Comparison of ENCODE assay signal across 18 cellular contexts in genomic region chr2:73759287-73759764, GRCh38. TPM values are rescaled to one million over a fixed set of nuclear protein-coding genes. Genes with fewer than 3 reads are reported as not detected.
DNase-seq lines count a peak whose midpoint lies in the region; ATAC-seq, FAIRE-seq and TF ChIP-seq lines count a peak whose summit lies in the region.
"Had no signal": no experiment of that assay in that cellular context is flagged by ENCODE, and none has a peak within 500 bp of the region (broad histone marks: within the 10 kb centered on the region; RNA-seq: fewer than 3 reads in every experiment).

No MANE protein-coding gene starts in this region.

- no peak overlapping the region for H3K4me3 ChIP-seq in K562
- no peak overlapping the region for H3K4me3 ChIP-seq in ovary
- no peak overlapping the region for H3K4me3 ChIP-seq in upper lobe of right lung
- H3K4me3 ChIP-seq: mucosa of descending colon, skin epidermis, tibial nerve had no signal

- POLR2A ChIA-PET in K562 (lab: Yijun Ruan, JAX) = interaction anchor here (0.7 to 1.0 kb wide), 3 partner anchors 11 to 436 kb away, joined by 3 to 4 read pairs (median 4); no protein-coding TSS in a partner anchor

- H3K36me3 ChIP-seq in K562 (ENCODE audit: control insufficient read depth, insufficient read depth, low read length) (peaks cover 42% of the 10 kb centered on the region), ovary (no peaks in the 10 kb centered on the region), upper lobe of right lung (peaks cover 60% of the 10 kb centered on the region)

- in situ Hi-C loops in K562 (cut with MboI) = no loop called here

- intact Hi-C loops in K562 (cut with micrococcal nuclease) (no loop called here), ovary (cut with DNase I) (no loop called here), upper lobe of right lung (cut with DNase I) (no loop called here), CD14-positive monocyte (cut with micrococcal nuclease) (no loop called here)

- peak overlapping the region in 1 of 7 donors; percentile 30 for H3K27ac Mint-ChIP-seq in CD14-positive monocyte
- H3K27ac Mint-ChIP-seq: activated naive CD4-positive, alpha-beta T cell treated with anti-CD3 and anti-CD28 coated beads, Interleukin-2, amount 50 U/mL, for 72 hours; activated T-cell treated with anti-CD3 and anti-CD28 coated beads, Interleukin-2, amount 50 U/mL, for 24 hours had no signal

- no peak overlapping the region for H2AFZ ChIP-seq in K562 (ENCODE audit: low read depth, low read length)

- H3K27me3 ChIP-seq in K562 (ENCODE audit: control insufficient read depth in 2 of 2, insufficient read depth in 2 of 2, low read length in 2 of 2) (no peaks in the 10 kb centered on the region), ovary (no peaks in the 10 kb centered on the region), upper lobe of right lung (no peaks in the 10 kb centered on the region)
- H3K27me3 ChIP-seq: tibial nerve had no signal

- no peaks in the 10 kb centered on the region for H3K4me1 Mint-ChIP-seq in CD14-positive monocyte

- no peaks in the 10 kb centered on the region for H4K20me1 ChIP-seq in K562 (replicated peaks; ENCODE audit: control insufficient read depth, insufficient read depth, low read length)

- H3K79me2 ChIP-seq in K562 (ENCODE audit: control insufficient read depth, insufficient read depth, low read length) = no peaks in the 10 kb centered on the region

- CTCF ChIA-PET in K562 (lab: Yijun Ruan, JAX; ENCODE audit: low intra/inter-chr PET ratio) = no interaction called here

- no peak overlapping the region for H3K4me3 Mint-ChIP-seq in CD14-positive monocyte
- H3K4me3 Mint-ChIP-seq: activated T-cell treated with anti-CD3 and anti-CD28 coated beads, Interleukin-2, amount 50 U/mL, for 24 hours had no signal

- 19% methylated on average over 3 of the region's 3 CpGs for WGBS in K562 (ENCODE audit: insufficient coverage, low coverage, missing lambda C conversion rate)
- WGBS in ovary, 3 donors = 1 to 3% (median 2%) methylated on average over 3 of the region's 3 CpGs

- H3K9me3 Mint-ChIP-seq in CD14-positive monocyte = peaks cover 4 to 14% (median 7%) of the 10 kb centered on the region in 7 donors
- H3K9me3 Mint-ChIP-seq: activated naive CD4-positive, alpha-beta T cell treated with anti-CD3 and anti-CD28 coated beads, Interleukin-2, amount 50 U/mL, for 72 hours; activated T-cell treated with anti-CD3 and anti-CD28 coated beads, Interleukin-2, amount 50 U/mL, for 24 hours had no signal

- ATAC-seq in K562 (no peak), upper lobe of right lung (no peak)
- ATAC-seq: activated naive CD4-positive, alpha-beta T cell treated with anti-CD3 and anti-CD28 coated beads, Interleukin-2, amount 50 U/mL, for 72 hours; mucosa of descending colon had no signal

- no peak for FAIRE-seq in K562 (lab: Jason Lieb, UNC)

- no peaks in the 10 kb centered on the region for H3K4me1 ChIP-seq in K562 (replicated peaks in 1 of 2; ENCODE audit: control insufficient read depth in 2 of 2, insufficient read depth in 2 of 2, low read length in 2 of 2)
- peaks cover 9% of the 10 kb centered on the region for H3K4me1 ChIP-seq in ovary (ENCODE audit: insufficient read depth)
- peaks cover 10% of the 10 kb centered on the region for H3K4me1 ChIP-seq in upper lobe of right lung

- DNase-seq in GM03348 (ENCODE audit: low spot score) (peak; percentile 31), K562 (ENCODE audit: extremely low read depth in 1 of 4, low spot score in 3 of 4) (no peak), foreskin melanocyte (peak; percentile 11), ovary (peak in 3 of 5 donors; percentile 54 to 65 (median 60)), upper lobe of right lung (no peak), middle frontal gyrus (ENCODE audit: extremely low spot score, low spot score) (no peak), DMS53 (lab: John Stamatoyannopoulos, UW) (no peak), CD14-positive monocyte (ENCODE audit: low spot score) (no peak)
- DNase-seq: activated CD4-positive, alpha-beta T cell treated with anti-CD3 and anti-CD28 coated beads, Interleukin-2, amount 50 U/mL, for 4 hours; activated T-cell treated with anti-CD3 and anti-CD28 coated beads, Interleukin-2, amount 50 U/mL, for 24 hours; head of caudate nucleus; islet precursor cell; mucosa of descending colon; NCI-H1092 treated with DMSO at 0.1 percent for 48 hours; RPMI8226 had no signal

- TF ChIP-seq RAD21 in K562 (CRISPR knock-in tag; conservative IDR thresholded peaks at IDR 0.05 in 1 of 2, IDR thresholded peaks at IDR 0.05 in 1 of 2) = no peak

- H3K27me3 Mint-ChIP-seq in CD14-positive monocyte (ENCODE audit: low read depth in 3 of 3) = no peaks in the 10 kb centered on the region
- H3K27me3 Mint-ChIP-seq: activated T-cell treated with anti-CD3 and anti-CD28 coated beads, Interleukin-2, amount 50 U/mL, for 24 hours had no signal

- H3K9ac ChIP-seq in K562 (ENCODE audit: insufficient read depth in 1 of 2, low read depth in 2 of 2, low read length in 2 of 2) = no peak overlapping the region

- no peak overlapping the region for H3K4me2 ChIP-seq in K562 (ENCODE audit: insufficient read depth, low read length)

- TF ChIP-seq EP300 in K562 (IDR thresholded peaks at IDR 0.05; ENCODE audit: low read length) (no peak), ovary (IDR thresholded peaks at IDR 0.05) (no peak)

- TF ChIP-seq CTCF in K562 (IDR thresholded peaks at IDR 0.05 in 2 of 3, conservative IDR thresholded peaks at IDR 0.05 in 1 of 3; ENCODE audit: insufficient read depth in 2 of 3, low read depth in 1 of 3, low read length in 3 of 3) (no peak), ovary (IDR thresholded peaks at IDR 0.05) (no peak), upper lobe of right lung (IDR thresholded peaks at IDR 0.05) (no peak), CD14-positive monocyte (IDR thresholded peaks at IDR 0.05) (no peak)

- peaks cover 80 to 92% of the 10 kb centered on the region in 2 donors for H3K36me3 Mint-ChIP-seq in CD14-positive monocyte

- H3K27ac ChIP-seq in K562 (ENCODE audit: extremely low read depth, low read depth, low read length) = no peak overlapping the region
- H3K27ac ChIP-seq in ovary = no peak overlapping the region
- H3K27ac ChIP-seq in upper lobe of right lung = no peak overlapping the region
- H3K27ac ChIP-seq: skin epidermis, tibial nerve had no signal

- H3K9me3 ChIP-seq in K562 (replicated peaks; ENCODE audit: control insufficient read depth, insufficient read depth, low read depth, low read length) (no peaks in the 10 kb centered on the region), ovary (no peaks in the 10 kb centered on the region), upper lobe of right lung (no peaks in the 10 kb centered on the region)
- H3K9me3 ChIP-seq: mucosa of descending colon, tibial nerve had no signal

- H3K9me1 ChIP-seq in K562 (ENCODE audit: control insufficient read depth, insufficient read depth, low read length) = no peaks in the 10 kb centered on the region

- TF ChIP-seq POLR2A in K562 (conservative IDR thresholded peaks at IDR 0.05) (no peak), ovary (IDR thresholded peaks at IDR 0.05) (no peak)

- no TSS peak for BruUV-seq in K562 (replicated peaks; lab: Mats Ljungman, UMichigan)

RNA-seq across cellular contexts. Expression of gene DUSP11, which starts 20.6 kb away (rescaled TPM):
- total RNA-seq in K562 (2011; cell fraction: chromatin; rRNA removed; ENCODE audit: low replicate concordance) = 20.2 and 32.5 TPM in 2 replicates
- 16.7 and 18.5 TPM in 2 replicates for total RNA-seq in K562 (2011; cell fraction: nucleolus; rRNA removed)
- 19.1 and 27.0 TPM in 2 replicates for total RNA-seq in K562 (2011; cell fraction: nucleoplasm; rRNA removed)
- total RNA-seq in K562 (2014; rRNA removed) = 23.6 and 33.1 TPM in 2 replicates
- 26.1 and 29.8 TPM in 2 replicates for total RNA-seq in K562 (2014; rRNA removed; fragmentation: Illumina TruSeq; extraction: Trizol)
- 26.7 and 29.3 TPM in 2 replicates for total RNA-seq in K562 (2015; rRNA removed; fragmentation: Illumina TruSeq; extraction: Trizol)
- total RNA-seq in K562 (2021) = 20.7 and 21.0 TPM in 2 replicates
- 16.9 and 37.0 TPM in 2 replicates for polyA plus RNA-seq in K562 (2011; rRNA removed)
- 12.3 and 12.6 TPM in 2 replicates for polyA plus RNA-seq in K562 (2011; cell fraction: cytosol; rRNA removed)
- polyA plus RNA-seq in K562 (2011; cell fraction: nucleus; rRNA removed) = 8.4 and 8.9 TPM in 2 replicates
- polyA plus RNA-seq in K562 (2012) = 23.9 and 26.2 TPM in 2 replicates
- 31.7 and 36.7 TPM in 2 replicates for polyA plus RNA-seq in K562 (2014; fragmentation: Illumina TruSeq; extraction: Trizol)
- polyA plus RNA-seq in K562 (2014; fragmentation: Nextera tagmentation; extraction: Ambion mirVana) = 10 to 100 TPM; 67.7 to 79.8 TPM
- polyA plus RNA-seq in K562 (2014; rRNA removed) = 28.4 and 31.9 TPM in 2 replicates
- polyA minus RNA-seq in K562 (2011; rRNA and poly(A)+ RNA removed) = 10.7 and 15.5 TPM in 2 replicates
- 2.6 and 7.6 TPM in 2 replicates for polyA minus RNA-seq in K562 (2011; cell fraction: cytosol; rRNA and poly(A)+ RNA removed)
- polyA minus RNA-seq in K562 (2011; cell fraction: nucleus; rRNA and poly(A)+ RNA removed) = 14.7 and 15.0 TPM in 2 replicates
- total RNA-seq in ovary = 10 to 100 TPM; 19.2 to 54.3 (median 27.2) TPM
- polyA plus RNA-seq in ovary = 10 to 100 TPM; 24.8 to 36.9 TPM
- total RNA-seq in upper lobe of right lung = 17.9 TPM
- polyA plus RNA-seq in CD14-positive monocyte = 10 to 100 TPM; 23.1 to 25.7 TPM

RNA-seq across cellular contexts. Expression of gene TPRKB, which starts 22.2 kb away (rescaled TPM):
- 10.1 and 23.4 TPM in 2 replicates for total RNA-seq in K562 (2011; cell fraction: chromatin; rRNA removed; ENCODE audit: low replicate concordance)
- total RNA-seq in K562 (2011; cell fraction: nucleolus; rRNA removed) = 5.8 and 8.3 TPM in 2 replicates
- 12.3 and 13.7 TPM in 2 replicates for total RNA-seq in K562 (2011; cell fraction: nucleoplasm; rRNA removed)
- total RNA-seq in K562 (2014; rRNA removed) (45.4 and 58.4 TPM in 2 replicates), K562 (2014; rRNA removed; fragmentation: Illumina TruSeq; extraction: Trizol) (139 and 156 TPM in 2 replicates), K562 (2015; rRNA removed; fragmentation: Illumina TruSeq; extraction: Trizol) (127 and 144 TPM in 2 replicates), K562 (2021) (55.5 and 55.6 TPM in 2 replicates), ovary (10 to 100 TPM; 27.4 to 47.9 (median 33.3) TPM), upper lobe of right lung (19.2 TPM)
- polyA plus RNA-seq in K562 (2011; rRNA removed) (50.8 and 109 TPM in 2 replicates), K562 (2014; fragmentation: Illumina TruSeq; extraction: Trizol) (110 and 111 TPM in 2 replicates), K562 (2014; fragmentation: Nextera tagmentation; extraction: Ambion mirVana) (100 to 1,000 TPM; 193 to 250 TPM), K562 (2014; rRNA removed) (112 and 134 TPM in 2 replicates), ovary (10 to 100 TPM; 41.7 to 58.6 TPM), CD14-positive monocyte (10 to 100 TPM; 65.8 to 69.1 TPM)
- polyA plus RNA-seq in K562 (2011; cell fraction: cytosol; rRNA removed) = 23.2 and 32.3 TPM in 2 replicates
- 14.6 and 16.6 TPM in 2 replicates for polyA plus RNA-seq in K562 (2011; cell fraction: nucleus; rRNA removed)
- 93.9 and 153 TPM in 2 replicates for polyA plus RNA-seq in K562 (2012)
- 24.1 and 29.9 TPM in 2 replicates for polyA minus RNA-seq in K562 (2011; rRNA and poly(A)+ RNA removed)
- 4.5 and 14.2 TPM in 2 replicates for polyA minus RNA-seq in K562 (2011; cell fraction: cytosol; rRNA and poly(A)+ RNA removed)
- 4.4 and 5.3 TPM in 2 replicates for polyA minus RNA-seq in K562 (2011; cell fraction: nucleus; rRNA and poly(A)+ RNA removed)

RNA-seq across cellular contexts. Expression of gene C2orf78, which starts 24.7 kb away (rescaled TPM):
- total RNA-seq in K562 (2011; cell fraction: chromatin; rRNA removed; ENCODE audit: low replicate concordance) = 0.12 TPM in 1 of 2 replicates, not detected in the other
- total RNA-seq in K562 (2011; cell fraction: nucleolus; rRNA removed) = 0.17 TPM in 1 of 2 replicates, not detected in the other
- not detected in 2 replicates for total RNA-seq in K562 (2011; cell fraction: nucleoplasm; rRNA removed)
- total RNA-seq in K562 (2014; rRNA removed) (0.12 and 0.14 TPM in 2 replicates), K562 (2014; rRNA removed; fragmentation: Illumina TruSeq; extraction: Trizol) (0.07 and 0.16 TPM in 2 replicates), K562 (2015; rRNA removed; fragmentation: Illumina TruSeq; extraction: Trizol) (0.04 and 0.08 TPM in 2 replicates), K562 (2021) (0.18 and 0.22 TPM in 2 replicates), ovary (not detected), upper lobe of right lung (not detected)
- polyA plus RNA-seq in K562 (2011; rRNA removed) (0.04 and 0.25 TPM in 2 replicates), K562 (2014; fragmentation: Illumina TruSeq; extraction: Trizol) (0.28 and 0.37 TPM in 2 replicates), K562 (2014; fragmentation: Nextera tagmentation; extraction: Ambion mirVana) (under 1 TPM; 0.14 to 0.20 TPM), K562 (2014; rRNA removed) (0.27 and 0.45 TPM in 2 replicates), ovary (not detected), CD14-positive monocyte (not detected)
- polyA plus RNA-seq in K562 (2011; cell fraction: cytosol; rRNA removed) = 0.13 and 0.18 TPM in 2 replicates
- polyA plus RNA-seq in K562 (2011; cell fraction: nucleus; rRNA removed) = 0.10 TPM in 1 of 2 replicates, not detected in the other
- 0.14 and 0.84 TPM in 2 replicates for polyA plus RNA-seq in K562 (2012)
- polyA minus RNA-seq in K562 (2011; rRNA and poly(A)+ RNA removed) = 0.14 TPM in 1 of 2 replicates, not detected in the other
- not detected in 2 replicates for polyA minus RNA-seq in K562 (2011; cell fraction: cytosol; rRNA and poly(A)+ RNA removed)
- polyA minus RNA-seq in K562 (2011; cell fraction: nucleus; rRNA and poly(A)+ RNA removed) = not detected in 2 replicates
- total RNA-seq: activated naive CD4-positive, alpha-beta T cell treated with anti-CD3 and anti-CD28 coated beads, Interleukin-2, amount 50 U/mL, for 72 hours; mucosa of descending colon; tibial nerve had no signal

Comparison
In these comparisons a context has a peak if more than half of its experiments do, and no peak if none do; other contexts are left out.
1. DNase-seq: peak in GM03348 (single experiment), foreskin melanocyte (single experiment) and ovary (3 of 5); none in K562 (0 of 4), upper lobe of right lung (single experiment), middle frontal gyrus (single experiment), DMS53 (single experiment) and CD14-positive monocyte (single experiment).